9 cellular contexts compared by ENCODE assay signal in the genomic region with DNA sequence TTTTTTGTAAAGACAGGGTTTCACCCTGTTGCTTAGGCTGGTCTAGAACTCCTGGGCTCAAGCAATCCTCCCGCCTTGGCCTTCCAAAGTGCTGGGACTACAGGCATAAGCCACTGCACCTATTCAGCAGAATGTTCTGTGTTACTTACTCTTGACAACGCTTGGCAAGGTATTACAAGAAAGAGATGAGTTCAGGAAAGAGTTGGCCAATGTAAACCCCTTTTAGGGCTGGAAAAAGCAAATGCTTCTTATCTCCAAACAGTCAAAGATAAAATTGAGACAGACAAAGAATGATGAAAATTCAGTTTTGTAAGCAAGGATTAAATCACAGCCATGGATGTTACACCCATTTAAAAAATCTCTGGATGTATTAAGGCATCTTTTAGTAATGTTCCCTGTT.
"Had no signal": no experiment of that assay in that cellular context is flagged by ENCODE, and none has a peak within 500 bp of the region (broad histone marks: within the 10 kb centered on the region; RNA-seq: fewer than 3 reads in every experiment).

No MANE protein-coding gene starts in this region.

- H3K4me3 Mint-ChIP-seq: HFFc6, IgD-negative memory B cell had no signal

- H3K4me1 ChIP-seq: HAP-1 had no signal

- H3K9me3 Mint-ChIP-seq: HFFc6 had no signal

- H3K27ac Mint-ChIP-seq: HFFc6, IgD-negative memory B cell had no signal

- H3K9me3 ChIP-seq: HAP-1 had no signal

- H3K36me3 ChIP-seq: HAP-1 had no signal

- ATAC-seq: HCT116, HepG2 had no signal

- DNase-seq: GM23248, GOT3, H7, HFFc6 had no signal

- H3K4me1 Mint-ChIP-seq: IgD-negative memory B cell had no signal

- H3K4me3 ChIP-seq: GM23248, HAP-1 had no signal

- H3K27ac ChIP-seq: GM23248, HL-60 had no signal
